In genomic region chr7:66246549-66247171, GRCh38 we compare ENCODE assay signal across 21 cellular contexts. TPM values are rescaled to one million over a fixed set of nuclear protein-coding genes. Genes with fewer than 3 reads are reported as not detected.
A peak's percentile ranks its signal among the peaks of the same experiment; 100 is the strongest.
DNase-seq lines count a peak whose midpoint lies in the region; ATAC-seq and TF ChIP-seq lines count a peak whose summit lies in the region.
"Had no signal": no experiment of that assay in that cellular context is flagged by ENCODE, and none has a peak within 500 bp of the region (broad histone marks: within the 10 kb centered on the region; RNA-seq: fewer than 3 reads in every experiment).

No MANE protein-coding gene starts in this region.

- H3K4me3 ChIP-seq in GM23248 (no peak overlapping the region), choroid plexus epithelial cell (ENCODE audit: low read depth, low read length) (no peak overlapping the region), thyroid gland (replicated peaks in 1 of 3) (no peak overlapping the region), psoas muscle (no peak overlapping the region)
- H3K4me3 ChIP-seq: SJCRH30 had no signal

- ATAC-seq in psoas muscle (no peak), HG03439 (IDR thresholded peaks at IDR 0.05; ENCODE audit: unreplicated experiment) (no peak)

- H3K9me3 ChIP-seq in GM23248 (ENCODE audit: low read depth), result no peaks in the 10 kb centered on the region
- no peaks in the 10 kb centered on the region for H3K9me3 ChIP-seq in thyroid gland
- H3K9me3 ChIP-seq in psoas muscle, result no peaks in the 10 kb centered on the region
- H3K9me3 ChIP-seq: SJCRH30 had no signal

- no peak for TF ChIP-seq CTCF in choroid plexus epithelial cell (conservative IDR thresholded peaks at IDR 0.05; ENCODE audit: low read depth, low read length)
- no peak for TF ChIP-seq CTCF in nephron progenitor cell (IDR thresholded peaks at IDR 0.05)
- no peak for TF ChIP-seq CTCF in thyroid gland (IDR thresholded peaks at IDR 0.05)
- TF ChIP-seq CTCF in MCF 10A (IDR thresholded peaks at IDR 0.05; ENCODE audit: unreplicated experiment), result no peak
- TF ChIP-seq CTCF in psoas muscle (IDR thresholded peaks at IDR 0.05), result no peak

- in situ Hi-C loops in GM23248 (cut with MboI), result no loop called here

- H3K27ac ChIP-seq in GM23248 (no peak overlapping the region), thyroid gland (no peak overlapping the region), psoas muscle (no peak overlapping the region)
- H3K27ac ChIP-seq: SJCRH30 had no signal

- peaks cover 26% of the 10 kb centered on the region for H3K4me1 ChIP-seq in GM23248 (ENCODE audit: insufficient read depth)
- no peaks in the 10 kb centered on the region for H3K4me1 ChIP-seq in thyroid gland
- no peaks in the 10 kb centered on the region for H3K4me1 ChIP-seq in psoas muscle
- H3K4me1 ChIP-seq: SJCRH30 had no signal

- no TSS peak for BruUV-seq in MCF 10A (replicated peaks; lab: Mats Ljungman, UMichigan)

- H3K79me2 ChIP-seq in GM23248 (ENCODE audit: insufficient read depth), result peaks cover 97% of the 10 kb centered on the region

- H3K27me3 Mint-ChIP-seq in nephron progenitor cell (ENCODE audit: low read depth, poor library complexity), result no peaks in the 10 kb centered on the region
- no peaks in the 10 kb centered on the region for H3K27me3 Mint-ChIP-seq in MCF 10A (ENCODE audit: insufficient read depth, unreplicated experiment)

- intact Hi-C loops in thyroid gland (cut with DNase I) (no loop called here), MCF 10A (cut with micrococcal nuclease) (no loop called here), psoas muscle (cut with DNase I) (no loop called here)

- peak overlapping the region; percentile 49 for H3K27ac Mint-ChIP-seq in nephron progenitor cell
- no peak overlapping the region for H3K27ac Mint-ChIP-seq in MCF 10A (ENCODE audit: low read depth, unreplicated experiment)
- H3K27ac Mint-ChIP-seq: HFFc6 had no signal

- DNase-seq in GM23248 (peak; percentile 49), NCI-H146 treated with DMSO at 0.1 percent for 48 hours (lab: John Stamatoyannopoulos, UW; ENCODE audit: unreplicated experiment) (peak; percentile 7), choroid plexus epithelial cell (ENCODE audit: low read depth) (peak; percentile 23), nephron progenitor cell (no peak), thyroid gland (no peak), MCF 10A (ENCODE audit: unreplicated experiment) (no peak), psoas muscle (no peak)
- DNase-seq: GF-D8, GOT3, HFFc6, IMR-90, Kasumi-1, NCI-H1105, NCI-H187 treated with DMSO at 0.1 percent for 48 hours, NCI-H2171, NCI-H446, NCI-H774, RPMI8226, SJCRH30 had no signal

- H3F3A ChIP-seq in GM23248 (ENCODE audit: insufficient read depth), result peaks cover 19% of the 10 kb centered on the region; the same call in 1 of the 2 replicates

- 54 to 55% methylated on average over 2 of the region's 2 CpGs for WGBS in GM23248 (ENCODE audit: low coverage in 1 of 2, low lambda C conversion rate in 2 of 2, missing lambda C conversion rate in 2 of 2), 2 experiments
- 89 to 91% methylated on average over 2 of the region's 2 CpGs for WGBS in thyroid gland, 2 donors
- WGBS in psoas muscle, 3 donors, result 92 to 94% (median 94%) methylated on average over 2 of the region's 2 CpGs

- H3K36me3 ChIP-seq in GM23248 (ENCODE audit: low read depth), result 0 out of 2 replicates have a peak, but pooled peaks cover under 1% of the 10 kb centered on the region
- no peaks in the 10 kb centered on the region for H3K36me3 ChIP-seq in thyroid gland
- H3K36me3 ChIP-seq in psoas muscle (ENCODE audit: insufficient read depth in 1 of 2, low read depth in 1 of 2), result no peaks in the 10 kb centered on the region

- H3K9me3 Mint-ChIP-seq in nephron progenitor cell (no peaks in the 10 kb centered on the region), MCF 10A (ENCODE audit: unreplicated experiment) (no peaks in the 10 kb centered on the region)
- H3K9me3 Mint-ChIP-seq: CD14-positive monocyte, HFFc6 had no signal

- POLR2A ChIA-PET in MCF 10A (lab: Yijun Ruan, JAX), result interaction anchor here (1.1 kb wide), 1 partner anchor 19 kb away, joined by 3 read pairs; no protein-coding TSS in a partner anchor

- H3K27me3 ChIP-seq in GM23248 (replicated peaks; ENCODE audit: insufficient read depth), result no peaks in the 10 kb centered on the region
- H3K27me3 ChIP-seq in thyroid gland, result no peaks in the 10 kb centered on the region
- no peaks in the 10 kb centered on the region for H3K27me3 ChIP-seq in psoas muscle (ENCODE audit: insufficient read depth in 3 of 3, low read length in 2 of 3)
- H3K27me3 ChIP-seq: SJCRH30 had no signal

- H3K4me1 Mint-ChIP-seq in nephron progenitor cell (no peaks in the 10 kb centered on the region), MCF 10A (ENCODE audit: insufficient read depth, unreplicated experiment) (peaks cover 14% of the 10 kb centered on the region)

- no peak overlapping the region for H2AFZ ChIP-seq in GM23248

- no peak overlapping the region for H3K4me2 ChIP-seq in GM23248 (ENCODE audit: unreplicated experiment)

- no peak for TF ChIP-seq POLR2A in thyroid gland (IDR thresholded peaks at IDR 0.05)

- no peaks in the 10 kb centered on the region for H3K9me2 ChIP-seq in GM23248 (ENCODE audit: insufficient read depth)

- no peaks in the 10 kb centered on the region for H4K20me1 ChIP-seq in GM23248 (ENCODE audit: insufficient read depth)

- H3K4me3 Mint-ChIP-seq in nephron progenitor cell, result no peak overlapping the region
- H3K4me3 Mint-ChIP-seq in MCF 10A (ENCODE audit: unreplicated experiment), result no peak overlapping the region
- H3K4me3 Mint-ChIP-seq: CD14-positive monocyte, HFFc6 had no signal

- CTCF ChIA-PET in MCF 10A (lab: Yijun Ruan, JAX), result interaction anchor here (0.7 kb wide), 2 partner anchors 12 to 237 kb away, joined by 3 to 4 read pairs; no protein-coding TSS in a partner anchor

- H3K36me3 Mint-ChIP-seq in nephron progenitor cell (ENCODE audit: low read depth) (peaks cover 17% of the 10 kb centered on the region), MCF 10A (ENCODE audit: insufficient read depth, unreplicated experiment) (no peaks in the 10 kb centered on the region)
- H3K36me3 Mint-ChIP-seq: CD14-positive monocyte had no signal

- H3K9ac ChIP-seq in GM23248, result no peak overlapping the region

RNA-seq across cellular contexts. Expression of gene TPST1, which starts 41.5 kb away (rescaled TPM):
- 46.0 and 54.1 TPM in 2 replicates for total RNA-seq in GM23248 (2014; rRNA removed; shearing (Covaris generic))
- polyA plus RNA-seq in GM23248 (2016; fragmentation: Nextera tagmentation; extraction: Ambion mirVana) (53.7 and 57.0 TPM in 2 replicates), psoas muscle (1 to 10 TPM; 1.8 to 3.1 (median 2.8) TPM)
- total RNA-seq in thyroid gland (10 to 100 TPM; 24.5 to 60.4 (median 28.2) TPM), MCF 10A (2022) (3.2 and 8.7 TPM in 2 replicates), psoas muscle (1 to 10 TPM; 2.5 to 4.5 (median 2.9) TPM)

Comparison
In these comparisons a context has a peak if more than half of its experiments do, and no peak if none do; other contexts are left out.
1. DNase-seq: peak in GM23248 (single experiment), NCI-H146 treated with DMSO at 0.1 percent for 48 hours (single experiment) and choroid plexus epithelial cell (single experiment); none in nephron progenitor cell (single experiment), thyroid gland (0 of 2), MCF 10A (single experiment) and psoas muscle (0 of 2).